Comparison of ENCODE assay signal across 20 cellular contexts in the genomic region with DNA sequence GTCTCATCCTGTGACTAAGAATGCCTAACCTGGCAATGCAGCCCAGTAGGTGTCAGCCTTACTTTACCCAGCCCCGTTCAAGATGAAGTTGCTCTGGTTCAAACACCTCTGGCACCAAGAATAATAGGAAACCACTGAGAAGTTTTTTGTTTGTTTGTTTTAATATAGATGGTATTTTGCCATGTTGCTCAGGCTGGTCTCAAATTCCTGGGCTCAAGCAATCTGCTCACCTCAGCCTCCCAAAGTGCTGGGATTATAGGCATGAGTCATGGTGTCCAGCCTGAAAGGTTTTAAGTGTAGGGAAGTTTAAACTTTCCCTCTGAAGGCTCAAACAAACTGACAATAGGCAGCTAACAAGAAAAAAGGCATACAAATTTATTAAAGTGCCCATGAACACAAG.
"Had no signal": no experiment of that assay in that cellular context is flagged by ENCODE, and none has a peak within 500 bp of the region (broad histone marks: within the 10 kb centered on the region; RNA-seq: fewer than 3 reads in every experiment).

No MANE protein-coding gene starts in this region.

- H3K27ac Mint-ChIP-seq: activated CD4-positive, alpha-beta T cell treated with anti-CD3 and anti-CD28 coated beads for 36 hours; activated T-helper 1 cell treated with anti-CD3 and anti-CD28 coated beads, Interleukin-12 subunit alpha, Interleukin-12 subunit beta, Interleukin-2, Interleukin-4 antibody, amounts not matched to agents 30 ng/mL and 10 ng/mL and 1 ng/mL, durations not matched to agents 14 hours and 24 hours and 36 hours; stimulated activated naive B cell treated with anti-CD40 and anti-IgM and Interleukin-4, amounts not matched to agents 10 μg/mL and 1 μg/mL and 100 μg/mL, for 72 hours had no signal

- H3K4me1 Mint-ChIP-seq: activated CD4-positive, alpha-beta T cell treated with anti-CD3 and anti-CD28 coated beads for 36 hours; stimulated activated naive B cell treated with anti-CD40 and anti-IgM and Interleukin-4, amounts not matched to agents 10 μg/mL and 1 μg/mL and 100 μg/mL, for 72 hours had no signal

- H3K4me3 Mint-ChIP-seq: activated CD4-positive, alpha-beta T cell treated with anti-CD3 and anti-CD28 coated beads for 36 hours; activated T-helper 1 cell treated with anti-CD3 and anti-CD28 coated beads, Interleukin-12 subunit alpha, Interleukin-12 subunit beta, Interleukin-2, Interleukin-4 antibody, amounts not matched to agents 30 ng/mL and 10 ng/mL and 1 ng/mL, durations not matched to agents 14 hours and 24 hours and 36 hours; nephron; stimulated activated naive B cell treated with anti-CD40 and anti-IgM and Interleukin-4, amounts not matched to agents 10 μg/mL and 1 μg/mL and 100 μg/mL, for 72 hours had no signal

- H3K9me3 Mint-ChIP-seq: activated T-helper 1 cell treated with anti-CD3 and anti-CD28 coated beads, Interleukin-12 subunit alpha, Interleukin-12 subunit beta, Interleukin-2, Interleukin-4 antibody, amounts not matched to agents 30 ng/mL and 10 ng/mL and 1 ng/mL, durations not matched to agents 14 hours and 24 hours and 36 hours had no signal

- ATAC-seq: activated CD4-positive, alpha-beta T cell treated with anti-CD3 and anti-CD28 coated beads for 36 hours; heart right ventricle; left ventricle myocardium superior; stimulated activated naive B cell treated with anti-CD40 and anti-IgM and Interleukin-4, amounts not matched to agents 10 μg/mL and 1 μg/mL and 100 μg/mL, for 72 hours; upper lobe of right lung had no signal

- H3K36me3 Mint-ChIP-seq: stimulated activated naive B cell treated with anti-CD40 and anti-IgM and Interleukin-4, amounts not matched to agents 10 μg/mL and 1 μg/mL and 100 μg/mL, for 72 hours had no signal

- DNase-seq: activated CD4-positive, alpha-beta T cell treated with anti-CD3 and anti-CD28 coated beads for 36 hours; activated CD4-positive, alpha-beta T cell treated with anti-CD3 and anti-CD28 coated beads, Interleukin-2, amount 50 U/mL, for 48 hours; activated CD4-positive, CD25-positive, alpha-beta regulatory T cell; activated CD8-positive, alpha-beta memory T cell treated with anti-CD3 and anti-CD28 coated beads for 24 hours; activated gamma-delta T cell treated with Interleukin-2 at 50 U/mL for 16 hours; activated naive CD4-positive, alpha-beta T cell treated with anti-CD3 and anti-CD28 coated beads, Interleukin-2, amount 50 U/mL, for 16 hours; amniotic stem cell; central memory CD4-positive, alpha-beta T cell; esophagus squamous epithelium; foreskin melanocyte; heart right ventricle; left ventricle myocardium superior; ovary; stimulated activated CD4-positive, alpha-beta T cell treated with anti-CD3 and anti-CD28 coated beads, Interleukin-2, amount 100 ng/mL, for 24 hours; stimulated activated naive B cell treated with anti-CD40 and anti-IgM and Interleukin-4, amounts not matched to agents 10 μg/mL and 1 μg/mL and 100 μg/mL, for 72 hours; stomach; tibial artery; upper lobe of right lung had no signal
